ENCODE assay signal across 22 cellular contexts in the genomic region with DNA sequence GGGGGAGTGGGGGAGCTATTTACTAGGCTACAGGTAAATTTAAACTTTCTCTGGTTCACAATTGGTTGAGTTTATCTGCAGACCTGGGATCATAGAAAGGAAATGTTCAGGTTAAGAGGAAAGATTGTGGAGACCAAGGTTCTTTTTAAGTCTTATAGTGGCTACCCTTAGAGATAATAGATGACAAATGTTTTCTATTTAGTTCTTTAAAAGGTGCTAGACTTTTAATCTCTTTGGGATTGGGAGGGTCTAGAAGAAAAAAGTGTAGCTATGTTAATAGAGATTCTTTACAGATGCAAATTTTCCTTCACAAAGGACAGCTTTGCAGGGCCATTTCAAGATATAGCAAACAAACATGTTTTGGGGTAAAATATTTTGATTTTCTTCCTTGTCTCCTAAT.
"Had no signal": no experiment of that assay in that cellular context is flagged by ENCODE, and none has a peak within 500 bp of the region (broad histone marks: within the 10 kb centered on the region; RNA-seq: fewer than 3 reads in every experiment).

No MANE protein-coding gene starts in this region.

- H3K4me3 Mint-ChIP-seq: natural killer cell; stimulated activated effector memory CD8-positive, alpha-beta T cell treated with anti-CD3 and anti-CD28 coated beads, Interleukin-12 subunit alpha, Interleukin-12 subunit beta, amount 100 ng/mL, for 72 hours had no signal

- H3K4me1 Mint-ChIP-seq: natural killer cell; stimulated activated effector memory CD8-positive, alpha-beta T cell treated with anti-CD3 and anti-CD28 coated beads, Interleukin-12 subunit alpha, Interleukin-12 subunit beta, amount 100 ng/mL, for 72 hours had no signal

- H3K4me3 ChIP-seq: coronary artery, esophagus squamous epithelium, lower lobe of right lung, ovary, psoas muscle, sigmoid colon, stomach, thyroid gland, vagina had no signal

- H3K9me3 Mint-ChIP-seq: stimulated activated effector memory CD8-positive, alpha-beta T cell treated with anti-CD3 and anti-CD28 coated beads, Interleukin-12 subunit alpha, Interleukin-12 subunit beta, amount 100 ng/mL, for 72 hours had no signal

- DNase-seq: dermis blood vessel endothelial cell; effector memory CD4-positive, alpha-beta T cell; erythroblast; esophagus squamous epithelium; foreskin melanocyte; left ventricle myocardium superior; lower lobe of right lung; natural killer cell; occipital lobe; ovary; posterior cingulate gyrus; psoas muscle; right cardiac atrium; sigmoid colon; stimulated activated CD4-positive, alpha-beta T cell treated with anti-CD3 and anti-CD28 coated beads, Interleukin-2, amount 100 ng/mL, for 24 hours; stimulated activated CD4-positive, alpha-beta T cell treated with anti-CD3 and anti-CD28 coated beads, Interleukin-4, amount 100 ng/mL, for 24 hours; stimulated activated naive CD4-positive, alpha-beta T cell treated with Interleukin-2 at 50 U/mL for 16 hours; stomach; thyroid gland had no signal

- H3K36me3 Mint-ChIP-seq: natural killer cell; stimulated activated effector memory CD8-positive, alpha-beta T cell treated with anti-CD3 and anti-CD28 coated beads, Interleukin-12 subunit alpha, Interleukin-12 subunit beta, amount 100 ng/mL, for 72 hours had no signal

- H3K4me1 ChIP-seq: esophagus squamous epithelium, lower lobe of right lung, psoas muscle, sigmoid colon, stomach, thyroid gland, vagina had no signal

- ATAC-seq: left ventricle myocardium superior; lower lobe of right lung; natural killer cell; psoas muscle; right cardiac atrium; stimulated activated effector memory CD8-positive, alpha-beta T cell treated with anti-CD3 and anti-CD28 coated beads, Interleukin-12 subunit alpha, Interleukin-12 subunit beta, amount 100 ng/mL, for 72 hours had no signal

- H3K9me3 ChIP-seq: esophagus squamous epithelium, lower lobe of right lung, ovary, psoas muscle, sigmoid colon, stomach, thyroid gland, vagina had no signal

- H3K27ac ChIP-seq: coronary artery, esophagus squamous epithelium, lower lobe of right lung, ovary, psoas muscle, sigmoid colon, stomach, thyroid gland, vagina had no signal

- H3K27me3 ChIP-seq: esophagus squamous epithelium, ovary, sigmoid colon, stomach, thyroid gland, vagina had no signal

- H3K27ac Mint-ChIP-seq: natural killer cell; stimulated activated effector memory CD8-positive, alpha-beta T cell treated with anti-CD3 and anti-CD28 coated beads, Interleukin-12 subunit alpha, Interleukin-12 subunit beta, amount 100 ng/mL, for 72 hours had no signal

- H3K36me3 ChIP-seq: esophagus squamous epithelium, lower lobe of right lung, ovary, sigmoid colon, stomach, thyroid gland, vagina had no signal
